Comparison of ENCODE assay signal across 13 cellular contexts in genomic region chr11:64969209-64969608, GRCh38. TPM values are rescaled to one million over a fixed set of nuclear protein-coding genes. Genes with fewer than 3 reads are reported as not detected.
DNase-seq lines count a peak whose midpoint lies in the region; ATAC-seq, FAIRE-seq and TF ChIP-seq lines count a peak whose summit lies in the region.
"Had no signal": no experiment of that assay in that cellular context is flagged by ENCODE, and none has a peak within 500 bp of the region (broad histone marks: within the 10 kb centered on the region; RNA-seq: fewer than 3 reads in every experiment).

No MANE protein-coding gene starts in this region.

- H3K36me3 ChIP-seq in gastroesophageal sphincter, result no peaks in the 10 kb centered on the region
- no peaks in the 10 kb centered on the region for H3K36me3 ChIP-seq in CD8-positive, alpha-beta T cell (ENCODE audit: insufficient read depth, low read length)

- intact Hi-C loops in Calu3 (cut with micrococcal nuclease; ENCODE audit: unreplicated experiment), result no loop called here
- intact Hi-C loops in activated T-helper 1 cell treated with anti-CD3 and anti-CD28 coated beads, Interleukin-12 subunit alpha, Interleukin-12 subunit beta, Interleukin-2, Interleukin-4 antibody, amounts not matched to agents 30 ng/mL and 10 ng/mL and 1 ng/mL, durations not matched to agents 14 hours and 24 hours and 36 hours (cut with micrococcal nuclease), result no loop called here
- intact Hi-C loops in CD8-positive, alpha-beta T cell (cut with DNase I, micrococcal nuclease), result no loop called here
- intact Hi-C loops in activated T-helper 2 cell treated with anti-CD3 and anti-CD28 coated beads, Interferon-gamma antibody, Interleukin-2, Interleukin-4, amounts not matched to agents 10 μg/mL and 5 μg/mL and 100 μg/mL, durations not matched to agents 14 hours and 24 hours and 36 hours (cut with micrococcal nuclease), result no loop called here

- CTCF ChIA-PET in Calu3 (lab: Charles Lee), result interaction anchor here (0.7 kb wide), 1 partner anchor 46 kb away, joined by 6 read pairs; no protein-coding TSS in a partner anchor
- CTCF ChIA-PET in CD8-positive, alpha-beta T cell (lab: Charles Lee), result no interaction called here

- H3K27me3 ChIP-seq in gastroesophageal sphincter, result no peaks in the 10 kb centered on the region
- no peaks in the 10 kb centered on the region for H3K27me3 ChIP-seq in CD8-positive, alpha-beta T cell (ENCODE audit: insufficient read depth, low read length)
- H3K27me3 ChIP-seq: body of pancreas had no signal

- H3K36me3 Mint-ChIP-seq in Calu3 (ENCODE audit: insufficient read depth, unreplicated experiment), result peaks cover 15% of the 10 kb centered on the region
- no peaks in the 10 kb centered on the region for H3K36me3 Mint-ChIP-seq in activated T-helper 1 cell treated with anti-CD3 and anti-CD28 coated beads, Interleukin-12 subunit alpha, Interleukin-12 subunit beta, Interleukin-2, Interleukin-4 antibody, amounts not matched to agents 30 ng/mL and 10 ng/mL and 1 ng/mL, durations not matched to agents 14 hours and 24 hours and 36 hours (ENCODE audit: low read depth)
- no peaks in the 10 kb centered on the region for H3K36me3 Mint-ChIP-seq in CD8-positive, alpha-beta T cell
- no peaks in the 10 kb centered on the region for H3K36me3 Mint-ChIP-seq in activated T-helper 2 cell treated with anti-CD3 and anti-CD28 coated beads, Interferon-gamma antibody, Interleukin-2, Interleukin-4, amounts not matched to agents 10 μg/mL and 5 μg/mL and 100 μg/mL, durations not matched to agents 14 hours and 24 hours and 36 hours (ENCODE audit: low read depth)

- peak overlapping the region; percentile 97 for H3K27ac Mint-ChIP-seq in Calu3 (ENCODE audit: unreplicated experiment)
- peak overlapping the region; percentile 46 for H3K27ac Mint-ChIP-seq in activated T-helper 1 cell treated with anti-CD3 and anti-CD28 coated beads, Interleukin-12 subunit alpha, Interleukin-12 subunit beta, Interleukin-2, Interleukin-4 antibody, amounts not matched to agents 30 ng/mL and 10 ng/mL and 1 ng/mL, durations not matched to agents 14 hours and 24 hours and 36 hours
- H3K27ac Mint-ChIP-seq in CD8-positive, alpha-beta T cell, result no peak overlapping the region
- no peak overlapping the region for H3K27ac Mint-ChIP-seq in activated T-helper 2 cell treated with anti-CD3 and anti-CD28 coated beads, Interferon-gamma antibody, Interleukin-2, Interleukin-4, amounts not matched to agents 10 μg/mL and 5 μg/mL and 100 μg/mL, durations not matched to agents 14 hours and 24 hours and 36 hours

- FAIRE-seq in HTR-8/SVneo (lab: Jason Lieb, UNC), result no peak

- no peak for TF ChIP-seq EP300 in gastroesophageal sphincter (IDR thresholded peaks at IDR 0.05)

- WGBS in gastroesophageal sphincter (ENCODE audit: low coverage in 1 of 2), 2 donors, result 46 to 57% methylated on average over 5 of the region's 5 CpGs

- BruUV-seq in Calu3 (replicated peaks; lab: Mats Ljungman, UMichigan), result no TSS peak

- TF ChIP-seq CTCF in Calu3 (IDR thresholded peaks at IDR 0.05; ENCODE audit: unreplicated experiment) (no peak), gastroesophageal sphincter (IDR thresholded peaks at IDR 0.05) (no peak)
- no peak for TF ChIP-seq CTCF in CD8-positive, alpha-beta T cell (IDR thresholded peaks at IDR 0.05)

- H3K4me3 ChIP-seq in gastroesophageal sphincter, result no peak overlapping the region
- H3K4me3 ChIP-seq in CD8-positive, alpha-beta T cell (ENCODE audit: low read depth, low read length), result no peak overlapping the region
- H3K4me3 ChIP-seq: body of pancreas had no signal

- H3K9me3 ChIP-seq in gastroesophageal sphincter, result no peaks in the 10 kb centered on the region
- no peaks in the 10 kb centered on the region for H3K9me3 ChIP-seq in CD8-positive, alpha-beta T cell (ENCODE audit: low read length)
- H3K9me3 ChIP-seq: body of pancreas had no signal

- no peak for TF ChIP-seq POLR2A in gastroesophageal sphincter (IDR thresholded peaks at IDR 0.05)

- no peak overlapping the region for H3K27ac ChIP-seq in gastroesophageal sphincter
- H3K27ac ChIP-seq in CD8-positive, alpha-beta T cell (ENCODE audit: low read depth, low read length), result no peak overlapping the region
- H3K27ac ChIP-seq: body of pancreas had no signal

- no peaks in the 10 kb centered on the region for H3K27me3 Mint-ChIP-seq in Calu3 (ENCODE audit: unreplicated experiment)
- peaks cover 4% of the 10 kb centered on the region for H3K27me3 Mint-ChIP-seq in activated T-helper 1 cell treated with anti-CD3 and anti-CD28 coated beads, Interleukin-12 subunit alpha, Interleukin-12 subunit beta, Interleukin-2, Interleukin-4 antibody, amounts not matched to agents 30 ng/mL and 10 ng/mL and 1 ng/mL, durations not matched to agents 14 hours and 24 hours and 36 hours (ENCODE audit: insufficient read depth)
- peaks cover 7% of the 10 kb centered on the region for H3K27me3 Mint-ChIP-seq in CD8-positive, alpha-beta T cell (ENCODE audit: low read depth)
- H3K27me3 Mint-ChIP-seq in activated T-helper 2 cell treated with anti-CD3 and anti-CD28 coated beads, Interferon-gamma antibody, Interleukin-2, Interleukin-4, amounts not matched to agents 10 μg/mL and 5 μg/mL and 100 μg/mL, durations not matched to agents 14 hours and 24 hours and 36 hours (ENCODE audit: low read depth), result no peaks in the 10 kb centered on the region

- POLR2A ChIA-PET in CD8-positive, alpha-beta T cell (lab: Charles Lee), result interaction anchor here (0.6 kb wide), 1 partner anchor 8 kb away, joined by 4 read pairs; no protein-coding TSS in a partner anchor

- no peak overlapping the region for H3K4me3 Mint-ChIP-seq in Calu3 (ENCODE audit: low read depth, unreplicated experiment)
- H3K4me3 Mint-ChIP-seq in activated T-helper 1 cell treated with anti-CD3 and anti-CD28 coated beads, Interleukin-12 subunit alpha, Interleukin-12 subunit beta, Interleukin-2, Interleukin-4 antibody, amounts not matched to agents 30 ng/mL and 10 ng/mL and 1 ng/mL, durations not matched to agents 14 hours and 24 hours and 36 hours, result no peak overlapping the region
- no peak overlapping the region for H3K4me3 Mint-ChIP-seq in CD8-positive, alpha-beta T cell
- H3K4me3 Mint-ChIP-seq in activated T-helper 2 cell treated with anti-CD3 and anti-CD28 coated beads, Interferon-gamma antibody, Interleukin-2, Interleukin-4, amounts not matched to agents 10 μg/mL and 5 μg/mL and 100 μg/mL, durations not matched to agents 14 hours and 24 hours and 36 hours (ENCODE audit: low read depth), result no peak overlapping the region

- H3K9me3 Mint-ChIP-seq in Calu3 (ENCODE audit: low read depth, unreplicated experiment), result no peaks in the 10 kb centered on the region
- H3K9me3 Mint-ChIP-seq in activated T-helper 1 cell treated with anti-CD3 and anti-CD28 coated beads, Interleukin-12 subunit alpha, Interleukin-12 subunit beta, Interleukin-2, Interleukin-4 antibody, amounts not matched to agents 30 ng/mL and 10 ng/mL and 1 ng/mL, durations not matched to agents 14 hours and 24 hours and 36 hours, result no peaks in the 10 kb centered on the region
- H3K9me3 Mint-ChIP-seq in CD8-positive, alpha-beta T cell, result no peaks in the 10 kb centered on the region
- H3K9me3 Mint-ChIP-seq in activated T-helper 2 cell treated with anti-CD3 and anti-CD28 coated beads, Interferon-gamma antibody, Interleukin-2, Interleukin-4, amounts not matched to agents 10 μg/mL and 5 μg/mL and 100 μg/mL, durations not matched to agents 14 hours and 24 hours and 36 hours, result no peaks in the 10 kb centered on the region

- no peak for DNase-seq in Calu3
- DNase-seq in HTR-8/SVneo (ENCODE audit: insufficient read length, low spot score), result peak; percentile 44
- DNase-seq in activated T-helper 1 cell treated with anti-CD3 and anti-CD28 coated beads, Interleukin-12 subunit alpha, Interleukin-12 subunit beta, Interleukin-2, Interleukin-4 antibody, amounts not matched to agents 30 ng/mL and 10 ng/mL and 1 ng/mL, durations not matched to agents 14 hours and 24 hours and 36 hours (ENCODE audit: low spot score), result no peak
- peak; percentile 47 for DNase-seq in iris pigment epithelial cell (ENCODE audit: low read depth)
- DNase-seq in T-helper 2 cell, result no peak
- no peak for DNase-seq in CD8-positive, alpha-beta T cell
- DNase-seq in activated T-helper 2 cell treated with anti-CD3 and anti-CD28 coated beads, Interferon-gamma antibody, Interleukin-2, Interleukin-4, amounts not matched to agents 10 μg/mL and 5 μg/mL and 100 μg/mL, durations not matched to agents 14 hours and 24 hours and 36 hours (ENCODE audit: low spot score), result no peak
- DNase-seq: body of pancreas; head of caudate nucleus; NCI-H1105 treated with DMSO at 0.1 percent for 48 hours; stimulated activated naive CD4-positive, alpha-beta T cell had no signal

- H3K4me1 Mint-ChIP-seq in Calu3 (ENCODE audit: low read depth, unreplicated experiment), result peaks cover 15% of the 10 kb centered on the region
- H3K4me1 Mint-ChIP-seq in activated T-helper 1 cell treated with anti-CD3 and anti-CD28 coated beads, Interleukin-12 subunit alpha, Interleukin-12 subunit beta, Interleukin-2, Interleukin-4 antibody, amounts not matched to agents 30 ng/mL and 10 ng/mL and 1 ng/mL, durations not matched to agents 14 hours and 24 hours and 36 hours (ENCODE audit: low read depth), result peaks cover 33% of the 10 kb centered on the region
- peaks cover 10% of the 10 kb centered on the region for H3K4me1 Mint-ChIP-seq in CD8-positive, alpha-beta T cell (ENCODE audit: low read depth)
- peaks cover 23% of the 10 kb centered on the region for H3K4me1 Mint-ChIP-seq in activated T-helper 2 cell treated with anti-CD3 and anti-CD28 coated beads, Interferon-gamma antibody, Interleukin-2, Interleukin-4, amounts not matched to agents 10 μg/mL and 5 μg/mL and 100 μg/mL, durations not matched to agents 14 hours and 24 hours and 36 hours (ENCODE audit: low read depth)

- ATAC-seq in gastroesophageal sphincter, result no peak
- ATAC-seq in CD8-positive, alpha-beta T cell, result no peak
- ATAC-seq: body of pancreas had no signal

- peaks cover 0 to 15% (median 3%) of the 10 kb centered on the region in 3 donors for H3K4me1 ChIP-seq in gastroesophageal sphincter
- H3K4me1 ChIP-seq in CD8-positive, alpha-beta T cell (ENCODE audit: insufficient read depth, low read length), result peaks cover 10% of the 10 kb centered on the region

RNA-seq across cellular contexts. Expression of gene MAJIN, which starts 2.7 kb away (rescaled TPM):
- total RNA-seq in Calu3 (2022) (0.56 TPM in 1 of 2 replicates, not detected in the other), gastroesophageal sphincter (not detected)
- not detected in 2 replicates for total RNA-seq in activated T-helper 1 cell treated with anti-CD3 and anti-CD28 coated beads, Interleukin-12 subunit alpha, Interleukin-12 subunit beta, Interleukin-2, Interleukin-4 antibody, amounts not matched to agents 30 ng/mL and 10 ng/mL and 1 ng/mL, durations not matched to agents 14 hours and 24 hours and 36 hours
- not detected for total RNA-seq in CD8-positive, alpha-beta T cell
- total RNA-seq in activated T-helper 2 cell treated with anti-CD3 and anti-CD28 coated beads, Interferon-gamma antibody, Interleukin-2, Interleukin-4, amounts not matched to agents 10 μg/mL and 5 μg/mL and 100 μg/mL, durations not matched to agents 14 hours and 24 hours and 36 hours, result not detected in 2 replicates
- total RNA-seq: myocyte had no signal

RNA-seq across cellular contexts. Expression of gene BATF2, which starts 27.6 kb away (rescaled TPM):
- total RNA-seq in Calu3 (2022), result 4.5 and 11.3 TPM in 2 replicates
- not detected in 2 replicates for total RNA-seq in activated T-helper 1 cell treated with anti-CD3 and anti-CD28 coated beads, Interleukin-12 subunit alpha, Interleukin-12 subunit beta, Interleukin-2, Interleukin-4 antibody, amounts not matched to agents 30 ng/mL and 10 ng/mL and 1 ng/mL, durations not matched to agents 14 hours and 24 hours and 36 hours
- 1 to 10 TPM; 1.5 to 3.4 (median 1.6) TPM for total RNA-seq in gastroesophageal sphincter
- total RNA-seq in CD8-positive, alpha-beta T cell, result not detected
- total RNA-seq in activated T-helper 2 cell treated with anti-CD3 and anti-CD28 coated beads, Interferon-gamma antibody, Interleukin-2, Interleukin-4, amounts not matched to agents 10 μg/mL and 5 μg/mL and 100 μg/mL, durations not matched to agents 14 hours and 24 hours and 36 hours, result 0.09 and 0.16 TPM in 2 replicates

RNA-seq across cellular contexts. Expression of gene GPHA2, which starts 33.5 kb away (rescaled TPM):
- total RNA-seq in Calu3 (2022), result not detected in 2 replicates
- total RNA-seq in activated T-helper 1 cell treated with anti-CD3 and anti-CD28 coated beads, Interleukin-12 subunit alpha, Interleukin-12 subunit beta, Interleukin-2, Interleukin-4 antibody, amounts not matched to agents 30 ng/mL and 10 ng/mL and 1 ng/mL, durations not matched to agents 14 hours and 24 hours and 36 hours, result not detected in 2 replicates
- not detected for total RNA-seq in gastroesophageal sphincter
- total RNA-seq in CD8-positive, alpha-beta T cell, result not detected
- total RNA-seq in activated T-helper 2 cell treated with anti-CD3 and anti-CD28 coated beads, Interferon-gamma antibody, Interleukin-2, Interleukin-4, amounts not matched to agents 10 μg/mL and 5 μg/mL and 100 μg/mL, durations not matched to agents 14 hours and 24 hours and 36 hours, result not detected in 2 replicates
- total RNA-seq: myocyte had no signal

RNA-seq across cellular contexts. Expression of gene PPP2R5B, which starts 44.7 kb away (rescaled TPM):
- 9.9 and 12.2 TPM in 2 replicates for total RNA-seq in Calu3 (2022)
- 7.3 and 14.0 TPM in 2 replicates for total RNA-seq in activated T-helper 1 cell treated with anti-CD3 and anti-CD28 coated beads, Interleukin-12 subunit alpha, Interleukin-12 subunit beta, Interleukin-2, Interleukin-4 antibody, amounts not matched to agents 30 ng/mL and 10 ng/mL and 1 ng/mL, durations not matched to agents 14 hours and 24 hours and 36 hours
- total RNA-seq in gastroesophageal sphincter, result 10 to 100 TPM; 20.3 to 41.2 (median 27.0) TPM
- total RNA-seq in CD8-positive, alpha-beta T cell, result 10 to 100 TPM; 14.8 to 18.0 TPM
- total RNA-seq in activated T-helper 2 cell treated with anti-CD3 and anti-CD28 coated beads, Interferon-gamma antibody, Interleukin-2, Interleukin-4, amounts not matched to agents 10 μg/mL and 5 μg/mL and 100 μg/mL, durations not matched to agents 14 hours and 24 hours and 36 hours, result 13.6 and 16.1 TPM in 2 replicates

RNA-seq across cellular contexts. Expression of gene ARL2, which starts 44.8 kb away (rescaled TPM):
- 62.6 and 63.7 TPM in 2 replicates for total RNA-seq in Calu3 (2022)
- total RNA-seq in activated T-helper 1 cell treated with anti-CD3 and anti-CD28 coated beads, Interleukin-12 subunit alpha, Interleukin-12 subunit beta, Interleukin-2, Interleukin-4 antibody, amounts not matched to agents 30 ng/mL and 10 ng/mL and 1 ng/mL, durations not matched to agents 14 hours and 24 hours and 36 hours, result 67.3 and 71.2 TPM in 2 replicates
- total RNA-seq in gastroesophageal sphincter, result 100 to 1,000 TPM; 158 to 220 (median 179) TPM
- total RNA-seq in CD8-positive, alpha-beta T cell, result 1 to 10 TPM; 8.9 to 9.1 TPM
- total RNA-seq in activated T-helper 2 cell treated with anti-CD3 and anti-CD28 coated beads, Interferon-gamma antibody, Interleukin-2, Interleukin-4, amounts not matched to agents 10 μg/mL and 5 μg/mL and 100 μg/mL, durations not matched to agents 14 hours and 24 hours and 36 hours, result 70.0 and 77.0 TPM in 2 replicates

Comparison
In these comparisons a context has a peak if more than half of its experiments do, and no peak if none do; other contexts are left out.
1. DNase-seq: peak in HTR-8/SVneo (single experiment) and iris pigment epithelial cell (single experiment); none in Calu3 (single experiment), activated T-helper 1 cell treated with anti-CD3 and anti-CD28 coated beads, Interleukin-12 subunit alpha, Interleukin-12 subunit beta, Interleukin-2, Interleukin-4 antibody, amounts not matched to agents 30 ng/mL and 10 ng/mL and 1 ng/mL, durations not matched to agents 14 hours and 24 hours and 36 hours (single experiment), T-helper 2 cell (0 of 5), CD8-positive, alpha-beta T cell (0 of 7) and activated T-helper 2 cell treated with anti-CD3 and anti-CD28 coated beads, Interferon-gamma antibody, Interleukin-2, Interleukin-4, amounts not matched to agents 10 μg/mL and 5 μg/mL and 100 μg/mL, durations not matched to agents 14 hours and 24 hours and 36 hours (single experiment).
2. H3K27ac Mint-ChIP-seq: peak in Calu3 (single experiment) and activated T-helper 1 cell treated with anti-CD3 and anti-CD28 coated beads, Interleukin-12 subunit alpha, Interleukin-12 subunit beta, Interleukin-2, Interleukin-4 antibody, amounts not matched to agents 30 ng/mL and 10 ng/mL and 1 ng/mL, durations not matched to agents 14 hours and 24 hours and 36 hours (single experiment); none in CD8-positive, alpha-beta T cell (single experiment) and activated T-helper 2 cell treated with anti-CD3 and anti-CD28 coated beads, Interferon-gamma antibody, Interleukin-2, Interleukin-4, amounts not matched to agents 10 μg/mL and 5 μg/mL and 100 μg/mL, durations not matched to agents 14 hours and 24 hours and 36 hours (single experiment).